10 cellular contexts compared by ENCODE assay signal in genomic region chr12:32482226-32482625, GRCh38.
A peak's percentile ranks its signal among the peaks of the same experiment; 100 is the strongest.
DNase-seq lines count a peak whose midpoint lies in the region; ATAC-seq and TF ChIP-seq lines count a peak whose summit lies in the region.
"Had no signal": no experiment of that assay in that cellular context is flagged by ENCODE, and none has a peak within 500 bp of the region (broad histone marks: within the 10 kb centered on the region; RNA-seq: fewer than 3 reads in every experiment).

No MANE protein-coding gene starts in this region.

- H3K4me3 ChIP-seq in fibroblast of pulmonary artery (replicated peaks; ENCODE audit: low read depth, low read length): no peak overlapping the region
- H3K4me3 ChIP-seq in CD8-positive, alpha-beta T cell (ENCODE audit: low read depth, low read length): no peak overlapping the region
- no peak overlapping the region for H3K4me3 ChIP-seq in A673 (ENCODE audit: low read depth, low read length, poor library complexity, severe bottlenecking)
- no peak overlapping the region for H3K4me3 ChIP-seq in esophagus squamous epithelium
- H3K4me3 ChIP-seq: SJCRH30 had no signal

- CTCF ChIA-PET in CD8-positive, alpha-beta T cell (lab: Charles Lee): no interaction called here
- CTCF ChIA-PET in A673 (lab: Charles Lee): no interaction called here

- TF ChIP-seq CTCF in fibroblast of pulmonary artery (IDR thresholded peaks at IDR 0.05; ENCODE audit: low read length, missing control alignments): no peak
- no peak for TF ChIP-seq CTCF in CD8-positive, alpha-beta T cell (IDR thresholded peaks at IDR 0.05)
- TF ChIP-seq CTCF in A673 (conservative IDR thresholded peaks at IDR 0.05; ENCODE audit: low read depth, low read length): no peak
- no peak for TF ChIP-seq CTCF in esophagus squamous epithelium (IDR thresholded peaks at IDR 0.05)

- 48 to 76% methylated on average over 3 of the region's 3 CpGs for WGBS in esophagus squamous epithelium, 2 donors

- H3K4me1 ChIP-seq in CD8-positive, alpha-beta T cell (ENCODE audit: insufficient read depth, low read length): no peaks in the 10 kb centered on the region
- H3K4me1 ChIP-seq in A673 (ENCODE audit: insufficient read depth, low read length, poor library complexity, severe bottlenecking): peaks cover 17% of the 10 kb centered on the region
- peaks cover 0 to 11% (median 0%) of the 10 kb centered on the region in 3 donors for H3K4me1 ChIP-seq in esophagus squamous epithelium

- peak overlapping the region in 2 of 3 donors; percentile 26 to 29 for H3K27ac Mint-ChIP-seq in IgD-negative memory B cell
- no peak overlapping the region for H3K27ac Mint-ChIP-seq in CD8-positive, alpha-beta T cell

- peak overlapping the region; percentile 7 to 93 (median 70) for H3K4me3 Mint-ChIP-seq in IgD-negative memory B cell
- no peak overlapping the region for H3K4me3 Mint-ChIP-seq in CD8-positive, alpha-beta T cell

- no peaks in the 10 kb centered on the region for H3K36me3 Mint-ChIP-seq in IgD-negative memory B cell
- H3K36me3 Mint-ChIP-seq in CD8-positive, alpha-beta T cell: no peaks in the 10 kb centered on the region

- no peak for TF ChIP-seq POLR2A in esophagus squamous epithelium (IDR thresholded peaks at IDR 0.05)

- BruUV-seq in A673 (replicated peaks; lab: Mats Ljungman, UMichigan): no TSS peak

- peaks cover 36 to 42% (median 38%) of the 10 kb centered on the region in 3 donors for H3K4me1 Mint-ChIP-seq in IgD-negative memory B cell
- H3K4me1 Mint-ChIP-seq in CD8-positive, alpha-beta T cell (ENCODE audit: low read depth): no peaks in the 10 kb centered on the region

- DNase-seq in DMS 273 (lab: John Stamatoyannopoulos, UW; ENCODE audit: unreplicated experiment) (peak; percentile 51), fibroblast of pulmonary artery (ENCODE audit: low read depth) (peak; percentile 69), A673 (ENCODE audit: low spot score) (no peak), amniotic stem cell (lab: John Stamatoyannopoulos, UW) (no peak), esophagus squamous epithelium (lab: John Stamatoyannopoulos, UW) (no peak)
- DNase-seq in CD8-positive, alpha-beta T cell: no peak
- DNase-seq: foreskin melanocyte, SJCRH30 had no signal

- H3K36me3 ChIP-seq in CD8-positive, alpha-beta T cell (ENCODE audit: insufficient read depth, low read length): no peaks in the 10 kb centered on the region
- H3K36me3 ChIP-seq in A673 (ENCODE audit: insufficient read depth, low read length, poor library complexity, severe bottlenecking) (no peaks in the 10 kb centered on the region), esophagus squamous epithelium (peaks cover 0 to 3% (median 0%) of the 10 kb centered on the region in 3 donors)
- H3K36me3 ChIP-seq: SJCRH30 had no signal

- no peaks in the 10 kb centered on the region for H3K27me3 Mint-ChIP-seq in IgD-negative memory B cell
- no peaks in the 10 kb centered on the region for H3K27me3 Mint-ChIP-seq in CD8-positive, alpha-beta T cell (ENCODE audit: low read depth)

- peak; percentile 64 for ATAC-seq in GM21423 (IDR thresholded peaks at IDR 0.05; ENCODE audit: unreplicated experiment)
- ATAC-seq in CD8-positive, alpha-beta T cell: no peak

- H3K27me3 ChIP-seq in CD8-positive, alpha-beta T cell (ENCODE audit: insufficient read depth, low read length): no peaks in the 10 kb centered on the region
- H3K27me3 ChIP-seq in A673 (replicated peaks; ENCODE audit: insufficient read depth, low read depth, low read length, poor library complexity): no peaks in the 10 kb centered on the region
- no peaks in the 10 kb centered on the region for H3K27me3 ChIP-seq in esophagus squamous epithelium
- H3K27me3 ChIP-seq: SJCRH30 had no signal

- POLR2A ChIA-PET in CD8-positive, alpha-beta T cell (lab: Charles Lee): no interaction called here
- POLR2A ChIA-PET in A673 (lab: Charles Lee; ENCODE audit: low non-redundant PET): no interaction called here

- H3K9me3 Mint-ChIP-seq in IgD-negative memory B cell: no peaks in the 10 kb centered on the region
- no peaks in the 10 kb centered on the region for H3K9me3 Mint-ChIP-seq in CD8-positive, alpha-beta T cell

- no peak overlapping the region for H3K27ac ChIP-seq in CD8-positive, alpha-beta T cell (ENCODE audit: low read depth, low read length)
- H3K27ac ChIP-seq in A673 (ENCODE audit: low read depth, low read length, poor library complexity, severe bottlenecking) (no peak overlapping the region), esophagus squamous epithelium (peak overlapping the region in 1 of 4 donors; percentile 12)
- H3K27ac ChIP-seq: SJCRH30 had no signal

- no peaks in the 10 kb centered on the region for H3K9me3 ChIP-seq in CD8-positive, alpha-beta T cell (ENCODE audit: low read length)
- H3K9me3 ChIP-seq in A673 (ENCODE audit: low read depth, low read length, poor library complexity, severe bottlenecking) (no peaks in the 10 kb centered on the region), esophagus squamous epithelium (no peaks in the 10 kb centered on the region)

- intact Hi-C loops in CD8-positive, alpha-beta T cell (cut with DNase I, micrococcal nuclease): no loop called here
- intact Hi-C loops in A673 (cut with micrococcal nuclease; ENCODE audit: unreplicated experiment) (no loop called here), esophagus squamous epithelium (cut with DNase I) (no loop called here)

Comparison
In these comparisons a context has a peak if more than half of its experiments do, and no peak if none do; other contexts are left out.
1. DNase-seq: peak in DMS 273 (single experiment) and fibroblast of pulmonary artery (single experiment); none in CD8-positive, alpha-beta T cell (0 of 7), A673 (single experiment), amniotic stem cell (single experiment) and esophagus squamous epithelium (single experiment).